ENCODE assay signal across 8 cellular contexts in the genomic region with DNA sequence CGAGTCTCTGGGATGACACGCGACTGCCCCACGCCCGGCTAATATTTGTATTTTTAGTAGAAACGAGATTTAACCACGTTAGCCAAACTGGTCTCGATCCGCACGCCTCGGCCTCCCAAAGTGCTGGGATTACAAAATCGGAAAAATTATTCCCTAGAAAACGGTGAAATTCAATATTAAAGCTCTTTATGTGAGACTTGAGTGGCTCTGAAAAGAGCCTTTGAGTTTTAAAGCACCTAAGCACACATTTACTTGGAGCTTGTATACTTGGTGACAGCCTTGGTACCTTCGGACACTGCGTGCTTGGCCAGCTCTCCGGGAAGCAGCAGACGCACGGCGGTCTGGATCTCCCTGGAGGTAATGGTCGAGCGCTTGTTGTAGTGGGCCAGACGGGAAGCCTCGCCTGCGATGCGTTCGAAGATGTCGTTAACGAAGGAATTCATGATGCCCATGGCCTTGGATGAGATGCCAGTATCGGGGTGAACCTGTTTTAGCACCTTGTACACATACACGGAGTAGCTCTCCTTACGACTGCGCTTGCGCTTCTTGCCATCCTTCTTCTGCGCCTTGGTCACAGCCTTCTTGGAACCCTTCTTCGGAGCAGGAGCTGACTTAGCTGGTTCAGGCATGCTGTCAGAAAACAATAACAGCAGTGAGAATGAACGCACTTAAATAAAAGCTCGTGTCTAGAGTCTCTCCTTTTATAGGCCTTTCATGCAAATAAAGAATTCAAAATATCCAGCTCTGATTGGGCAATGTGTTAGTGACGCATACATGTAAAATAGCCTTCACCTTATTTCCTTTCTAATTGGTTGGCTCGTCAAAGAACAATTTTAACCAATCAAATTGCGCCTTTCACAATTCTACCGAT.
A peak's percentile ranks its signal among the peaks of the same experiment; 100 is the strongest.
DNase-seq lines count a peak whose midpoint lies in the region; ATAC-seq and TF ChIP-seq lines count a peak whose summit lies in the region.

No MANE protein-coding gene starts in this region.

- peaks cover 0 to 66% (median 15%) of the 10 kb centered on the region in 45 donors for H3K27me3 ChIP-seq in dorsolateral prefrontal cortex

- no peak for TF ChIP-seq CTCF in dorsolateral prefrontal cortex (IDR thresholded peaks at IDR 0.05 in 54 of 56, conservative IDR thresholded peaks at IDR 0.05 in 2 of 56; ENCODE audit: low read depth in 1 of 56, partially characterized antibody in 56 of 56)

- H3K27ac ChIP-seq in dorsolateral prefrontal cortex = peak overlapping the region in 57 of 59 donors; percentile 64 to 98 (median 91)

- ATAC-seq in GM19023 (IDR thresholded peaks at IDR 0.05; ENCODE audit: unreplicated experiment) (peak; percentile 73), HG03159 (IDR thresholded peaks at IDR 0.05; ENCODE audit: unreplicated experiment) (peak; percentile 70)
- ATAC-seq in activated CD4-positive, alpha-beta T cell treated with anti-CD3 and anti-CD28 coated beads for 36 hours = peak; percentile 76

- no peak overlapping the region for H3K27ac Mint-ChIP-seq in activated CD4-positive, alpha-beta T cell treated with anti-CD3 and anti-CD28 coated beads for 36 hours

- peaks cover 3% of the 10 kb centered on the region for H3K9me3 Mint-ChIP-seq in activated CD4-positive, alpha-beta T cell treated with anti-CD3 and anti-CD28 coated beads for 36 hours (ENCODE audit: low read depth)

- CTCF ChIA-PET in activated CD4-positive, alpha-beta T cell treated with anti-CD3 and anti-CD28 coated beads for 36 hours (lab: Charles Lee) = interaction anchor here (0.7 to 3.3 kb wide), 20 partner anchors 8 to 380 kb away, joined by 3 to 30 read pairs (median 4); partner anchors contain the start of gene ABT1

- intact Hi-C loops in activated CD4-positive, alpha-beta T cell treated with anti-CD3 and anti-CD28 coated beads for 36 hours (cut with DNase I, micrococcal nuclease) = loop anchor here (1.0 to 5.0 kb wide), 14 partner anchors 12 to 916 kb away; a partner anchor contains a TSS
- intact Hi-C loops in dorsolateral prefrontal cortex (cut with DNase I) = loop anchor here (5.0 kb wide), 2 partner anchors 56 to 71 kb away; a partner anchor contains a TSS

- H3K27me3 Mint-ChIP-seq in activated CD4-positive, alpha-beta T cell treated with anti-CD3 and anti-CD28 coated beads for 36 hours = no peaks in the 10 kb centered on the region

- peak; percentile 88 for DNase-seq in Ammon's horn (ENCODE audit: low spot score)
- peak; percentile 98 for DNase-seq in NCI-H446 treated with DMSO at 0.1 percent for 48 hours (lab: John Stamatoyannopoulos, UW)
- peak; percentile 88 for DNase-seq in activated CD4-positive, alpha-beta T cell treated with anti-CD3 and anti-CD28 coated beads for 36 hours
- peak in 5 of 10 donors; percentile 66 to 77 (median 69) for DNase-seq in dorsolateral prefrontal cortex
- DNase-seq in left kidney (ENCODE audit: low read depth, low spot score) = peak; percentile 98
- peak in 2 of 3 experiments; percentile 43 to 56 for DNase-seq in stimulated activated CD4-positive, alpha-beta T cell treated with anti-CD3 and anti-CD28 coated beads, TNF-alpha, amount 100 ng/mL, for 4 hours (ENCODE audit: low read depth in 3 of 3)

- H3K4me3 ChIP-seq in dorsolateral prefrontal cortex = peak overlapping the region; percentile 36 to 81 (median 66)

- POLR2A ChIA-PET in activated CD4-positive, alpha-beta T cell treated with anti-CD3 and anti-CD28 coated beads for 36 hours (lab: Charles Lee) = interaction anchor here (0.6 to 5.8 kb wide), 38 partner anchors 8 to 1680 kb away, joined by 3 to 246 read pairs (median 10); partner anchors contain the start of gene HMGN4

- no peak overlapping the region for H3K4me3 Mint-ChIP-seq in activated CD4-positive, alpha-beta T cell treated with anti-CD3 and anti-CD28 coated beads for 36 hours

- H3K4me1 Mint-ChIP-seq in activated CD4-positive, alpha-beta T cell treated with anti-CD3 and anti-CD28 coated beads for 36 hours = peaks cover 2% of the 10 kb centered on the region

- H3K36me3 Mint-ChIP-seq in activated CD4-positive, alpha-beta T cell treated with anti-CD3 and anti-CD28 coated beads for 36 hours (ENCODE audit: low read depth) = peaks cover 1% of the 10 kb centered on the region
